ENCODE assay signal across 1 cellular context in genomic region chr15:80870893-80871292, GRCh38.
TF ChIP-seq lines count a peak whose summit lies in the region.

No MANE protein-coding gene starts in this region.

TF ChIP-seq in GM23338, 12 proteins besides CTCF, POLR2A, EP300 and RAD21 (continued from another document):
- TF ChIP-seq ZNF462 (CRISPR knock-in tag; IDR thresholded peaks at IDR 0.05) (no peak), REST (IDR thresholded peaks at IDR 0.05; ENCODE audit: unreplicated experiment) (no peak), EZH2 (IDR thresholded peaks at IDR 0.05; ENCODE audit: low read depth, unreplicated experiment) (no peak), JUNB (IDR thresholded peaks at IDR 0.05; ENCODE audit: unreplicated experiment) (no peak), CREB1 (CRISPR knock-in tag; IDR thresholded peaks at IDR 0.05; ENCODE audit: low read depth) (no peak), ZNF331 (CRISPR knock-in tag; IDR thresholded peaks at IDR 0.05; ENCODE audit: low read depth) (no peak), ETS1 (IDR thresholded peaks at IDR 0.05) (no peak)
